In the genomic region with DNA sequence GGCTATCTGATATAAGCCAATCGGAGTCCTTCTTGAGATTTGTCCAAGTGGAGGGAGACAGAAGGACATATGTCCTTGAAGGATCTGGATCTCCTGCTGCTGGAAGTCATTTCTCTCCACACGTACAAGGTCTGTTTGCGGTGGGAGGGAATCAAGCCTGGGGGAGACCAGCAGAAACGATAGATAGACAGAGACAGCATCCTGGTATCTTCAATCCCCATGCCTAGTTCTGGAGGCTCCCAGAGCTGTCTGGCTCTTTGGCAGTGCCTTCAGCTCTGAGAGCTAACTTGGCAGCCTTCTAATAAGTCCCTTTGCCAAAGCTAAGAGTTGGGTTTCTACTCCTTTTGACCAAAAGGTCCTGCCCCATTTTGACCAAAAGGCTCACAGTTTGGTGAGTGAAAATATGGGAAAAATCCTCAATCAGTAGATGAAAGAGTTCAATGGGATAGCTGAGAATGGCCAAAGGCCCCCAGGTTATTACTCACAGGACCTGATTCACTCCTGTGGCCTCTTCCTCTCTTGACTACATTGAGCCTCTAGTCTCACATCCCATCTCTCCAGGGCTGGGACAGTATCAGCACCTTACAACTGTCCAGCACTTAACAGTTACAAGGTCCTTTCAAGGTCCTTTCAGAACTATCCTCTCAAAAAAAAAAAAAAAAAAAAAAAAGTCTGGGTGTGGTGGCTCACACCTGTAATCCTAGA, we compare ENCODE assay signal across 17 cellular contexts. TPM values are rescaled to one million over a fixed set of nuclear protein-coding genes. Genes with fewer than 3 reads are reported as not detected.
A peak's percentile ranks its signal among the peaks of the same experiment; 100 is the strongest.
DNase-seq lines count a peak whose midpoint lies in the region; ATAC-seq and TF ChIP-seq lines count a peak whose summit lies in the region.
"Had no signal": no experiment of that assay in that cellular context is flagged by ENCODE, and none has a peak within 500 bp of the region (broad histone marks: within the 10 kb centered on the region; RNA-seq: fewer than 3 reads in every experiment).

No MANE protein-coding gene starts in this region.

- H3K9me3 ChIP-seq in HEK293 (ENCODE audit: control insufficient read depth, insufficient read depth, low read depth, low read length), result no peaks in the 10 kb centered on the region
- H3K9me3 ChIP-seq in heart right ventricle, result no peaks in the 10 kb centered on the region

- POLR2A ChIA-PET in HEK293 (lab: Yijun Ruan, JAX), result interaction anchor here (0.7 to 2.0 kb wide), 5 partner anchors 13 to 290 kb away, joined by 3 to 6 read pairs (median 4); a partner anchor contains a TSS
- POLR2A ChIA-PET in HEK293T (lab: Yijun Ruan, JAX), result interaction anchor here (0.9 to 2.3 kb wide), 7 partner anchors 8 to 46 kb away, joined by 3 to 7 read pairs (median 4); a partner anchor contains a TSS

- H3K27ac ChIP-seq in HEK293 (ENCODE audit: extremely low read depth, low read depth, low read length) (no peak overlapping the region), heart right ventricle (no peak overlapping the region)
- H3K27ac ChIP-seq: GM23248 had no signal

- peak overlapping the region; percentile 34 for H3K27ac Mint-ChIP-seq in type B pancreatic cell
- H3K27ac Mint-ChIP-seq: HFFc6 had no signal

- CTCF ChIA-PET in HEK293 (lab: Yijun Ruan, JAX) (interaction anchor here (0.6 to 2.2 kb wide), 10 partner anchors 9 to 108 kb away, joined by 3 to 13 read pairs (median 3); a partner anchor contains a TSS), HEK293T (lab: Yijun Ruan, JAX) (no interaction called here)

- 74 to 81% methylated on average over 4 of the region's 4 CpGs for WGBS in heart right ventricle, 2 donors

- H3K27me3 ChIP-seq in heart right ventricle, result peaks cover 0 to 99% (median 96%) of the 10 kb centered on the region in 7 donors

- H3K4me1 ChIP-seq in HEK293 (ENCODE audit: control insufficient read depth, insufficient read depth, low read length) (no peaks in the 10 kb centered on the region; the same call in 1 of the 2 replicates), heart right ventricle (peaks cover 5 to 12% (median 10%) of the 10 kb centered on the region in 9 donors)

- TF ChIP-seq CTCF in HEK293 (tag by site-specific recombination; IDR thresholded peaks at IDR 0.05) (no peak), type B pancreatic cell (conservative IDR thresholded peaks at IDR 0.05) (no peak), heart right ventricle (IDR thresholded peaks at IDR 0.05) (no peak)

- H3K4me1 Mint-ChIP-seq in type B pancreatic cell (ENCODE audit: unreplicated experiment), result no peaks in the 10 kb centered on the region

- no peaks in the 10 kb centered on the region for H3K36me3 Mint-ChIP-seq in type B pancreatic cell
- H3K36me3 Mint-ChIP-seq: CD4-positive, alpha-beta memory T cell had no signal

- intact Hi-C loops in heart right ventricle (cut with DNase I), result no loop called here

- H3K9me3 Mint-ChIP-seq in type B pancreatic cell, result no peaks in the 10 kb centered on the region
- H3K9me3 Mint-ChIP-seq: HFFc6 had no signal

- no peaks in the 10 kb centered on the region for H3K36me3 ChIP-seq in HEK293 (ENCODE audit: control insufficient read depth in 2 of 2, insufficient read depth in 1 of 2, low read length in 2 of 2)
- H3K36me3 ChIP-seq in heart right ventricle, result no peaks in the 10 kb centered on the region

- ATAC-seq in heart right ventricle, result no peak

- peak; percentile 76 for DNase-seq in cerebellar cortex (ENCODE audit: low spot score)
- no peak for DNase-seq in type B pancreatic cell (ENCODE audit: extremely low spot score, unreplicated experiment)
- no peak for DNase-seq in heart right ventricle
- DNase-seq in HEK293T (ENCODE audit: extremely low spot score), result no peak
- DNase-seq in retina, result no peak
- DNase-seq: Calu3; CD4-positive, alpha-beta memory T cell; COR-L47; DMS79 treated with DMSO at 0.1 percent for 48 hours; GDM1; GM23248; H7; HCEC 1CT; HFFc6 had no signal

- H3K27me3 Mint-ChIP-seq in type B pancreatic cell, result peaks cover 84% of the 10 kb centered on the region

- H3K4me3 ChIP-seq in HEK293 (ENCODE audit: low read depth, low read length), result no peak overlapping the region
- H3K4me3 ChIP-seq in heart right ventricle, result no peak overlapping the region
- H3K4me3 ChIP-seq: GM12878, GM23248 had no signal

- no peak overlapping the region for H3K4me3 Mint-ChIP-seq in type B pancreatic cell
- H3K4me3 Mint-ChIP-seq: CD4-positive, alpha-beta memory T cell; HFFc6 had no signal

TF ChIP-seq in HEK293, 187 proteins besides CTCF, POLR2A, EP300 and RAD21:
- no peak for TF ChIP-seq ZBTB7A (tag by site-specific recombination; IDR thresholded peaks at IDR 0.05; ENCODE audit: low read depth)
- TF ChIP-seq ZNF629 (tag by site-specific recombination; IDR thresholded peaks at IDR 0.05), result no peak
- peak; percentile 82; the same call in 1 of the 2 replicates for TF ChIP-seq ZNF266 (tag by site-specific recombination; IDR thresholded peaks at IDR 0.05; ENCODE audit: low read depth)
- TF ChIP-seq ZNF174 (tag by site-specific recombination; IDR thresholded peaks at IDR 0.05), result no peak

TF ChIP-seq in HEK293T, 16 proteins besides CTCF, POLR2A, EP300 and RAD21:
- TF ChIP-seq ZNF384 (IDR thresholded peaks at IDR 0.05), result no peak
- no peak for TF ChIP-seq FOXM1 (IDR thresholded peaks at IDR 0.05; ENCODE audit: borderline replicate concordance)
- no peak for TF ChIP-seq NFRKB (IDR thresholded peaks at IDR 0.05)

RNA-seq across cellular contexts. Expression of a gene that starts 20.3 kb away (rescaled TPM):
- total RNA-seq in type B pancreatic cell (ENCODE audit: low replicate concordance) (34.3 and 37.3 TPM in 2 replicates), heart right ventricle (10 to 100 TPM in 1 of 10 donors, 1 to 10 TPM in 9; 7.0 to 10.9 (median 8.5) TPM)
- polyA plus RNA-seq in heart right ventricle, result 1 to 10 TPM; 4.7 to 6.5 TPM

RNA-seq across cellular contexts. Expression of a gene that starts 22.6 kb away (rescaled TPM):
- total RNA-seq in type B pancreatic cell (ENCODE audit: low replicate concordance), result 0.52 and 3.2 TPM in 2 replicates
- total RNA-seq in heart right ventricle, result 1 to 10 TPM in 1 of 10 donors, under 1 TPM in 5, not detected in 4; 0.09 to 2.2 (median 0.43) TPM
- 1 to 10 TPM in 1 of 2 donors, under 1 TPM in 1; 0.14 to 1.2 TPM for polyA plus RNA-seq in heart right ventricle
- total RNA-seq: Calu3; CD4-positive, alpha-beta memory T cell; GM12878; GM23248; HFFc6 had no signal
- polyA plus RNA-seq: BJ; CD4-positive, alpha-beta memory T cell; GM23248 had no signal

RNA-seq across cellular contexts. Expression of a gene that starts 27.5 kb away (rescaled TPM):
- 9.2 and 10.7 TPM in 2 replicates for total RNA-seq in type B pancreatic cell (ENCODE audit: low replicate concordance)
- total RNA-seq in heart right ventricle, result 1 to 10 TPM; 1.5 to 8.7 (median 3.4) TPM
- polyA plus RNA-seq in heart right ventricle, result 1 to 10 TPM; 5.7 to 5.9 TPM

RNA-seq across cellular contexts. Expression of a gene that starts 35.5 kb away (rescaled TPM):
- total RNA-seq in type B pancreatic cell (ENCODE audit: low replicate concordance) (39.6 and 46.1 TPM in 2 replicates), heart right ventricle (10 to 100 TPM; 19.4 to 29.8 (median 23.7) TPM)
- 10 to 100 TPM in 1 of 2 donors, 1 to 10 TPM in 1; 9.1 to 27.2 TPM for polyA plus RNA-seq in heart right ventricle

RNA-seq across cellular contexts. Expression of a gene that starts 45.9 kb away (rescaled TPM):
- total RNA-seq in type B pancreatic cell (ENCODE audit: low replicate concordance) (880 and 1,082 TPM in 2 replicates), heart right ventricle (1,000 to 10,000 TPM in 4 of 10 donors, 100 to 1,000 TPM in 6; 675 to 1,053 (median 920) TPM)
- 100 to 1,000 TPM; 235 to 764 TPM for polyA plus RNA-seq in heart right ventricle
